ENCODE assay signal across 1 cellular context in the genomic region with DNA sequence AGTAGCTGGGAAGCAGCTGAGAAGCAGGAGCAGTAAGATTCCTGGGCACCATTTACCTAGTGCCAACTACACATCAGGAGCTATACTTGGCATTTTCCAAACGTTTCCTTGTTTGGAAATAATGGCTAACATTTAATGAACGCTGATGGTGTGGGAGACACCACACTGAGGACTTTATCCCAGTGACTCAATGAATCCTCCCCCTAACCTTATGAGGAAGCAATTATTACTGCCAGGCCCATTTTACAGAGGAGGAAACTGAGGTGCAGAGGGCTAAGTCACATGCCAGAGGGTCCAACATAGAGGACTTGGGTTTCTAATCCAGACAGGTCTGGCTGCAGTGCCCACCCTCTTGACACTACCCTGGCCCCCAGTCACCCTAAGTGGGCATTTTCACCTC.
TF ChIP-seq lines count a peak whose summit lies in the region.

No MANE protein-coding gene starts in this region.

TF ChIP-seq in HepG2, 621 proteins besides CTCF, POLR2A, EP300 and RAD21:
- TF ChIP-seq ZNF10 (CRISPR knock-in tag; IDR thresholded peaks at IDR 0.05; ENCODE audit: borderline replicate concordance, low read depth) (no peak), ZMYM3 (CRISPR knock-in tag; IDR thresholded peaks at IDR 0.05) (peak; percentile 64), ZNF629 (CRISPR knock-in tag; conservative IDR thresholded peaks at IDR 0.05) (peak; percentile 80)
TF ChIP-seq in HepG2: peak in this region for 2.
